ENCODE assay signal across 18 cellular contexts in the genomic region with DNA sequence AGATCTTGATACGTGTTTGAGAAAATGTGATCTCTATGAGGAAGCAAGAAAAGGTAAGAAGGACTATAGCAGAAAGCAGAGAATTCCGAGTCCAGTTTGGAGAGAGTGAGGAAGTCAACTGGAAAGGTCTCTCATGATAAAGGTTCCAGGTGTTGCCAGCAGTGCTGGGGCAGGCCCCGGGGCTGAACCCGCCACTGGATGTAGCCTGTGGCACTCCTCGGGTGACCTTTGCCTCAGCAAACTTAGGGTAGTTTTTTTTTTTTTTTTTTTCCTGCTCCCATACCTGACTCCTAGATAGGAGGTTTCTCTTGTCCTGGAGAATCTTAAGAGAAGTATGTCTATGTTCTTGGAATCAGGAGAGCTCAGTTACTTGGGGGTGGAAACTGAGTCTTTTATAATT.
A peak's percentile ranks its signal among the peaks of the same experiment; 100 is the strongest.
DNase-seq lines count a peak whose midpoint lies in the region; ATAC-seq and TF ChIP-seq lines count a peak whose summit lies in the region.
"Had no signal": no experiment of that assay in that cellular context is flagged by ENCODE, and none has a peak within 500 bp of the region (broad histone marks: within the 10 kb centered on the region; RNA-seq: fewer than 3 reads in every experiment).

No MANE protein-coding gene starts in this region.

- no peaks in the 10 kb centered on the region for H3F3A ChIP-seq in GM23338 (replicated peaks; ENCODE audit: low read depth)

- peaks cover 28% of the 10 kb centered on the region for H3K4me1 Mint-ChIP-seq in GM23338
- H3K4me1 Mint-ChIP-seq in nephron progenitor cell: peaks cover 42% of the 10 kb centered on the region

- H3K27me3 ChIP-seq in GM23338 (ENCODE audit: insufficient read depth) (no peaks in the 10 kb centered on the region), hepatocyte (no peaks in the 10 kb centered on the region)

- H3K4me1 ChIP-seq in GM23338 (ENCODE audit: insufficient read depth): peaks cover 4% of the 10 kb centered on the region; the same call in 1 of the 2 replicates
- no peaks in the 10 kb centered on the region for H3K4me1 ChIP-seq in OCI-LY7 (ENCODE audit: insufficient read depth, low read length, poor library complexity, severe bottlenecking)
- peaks cover 10% of the 10 kb centered on the region for H3K4me1 ChIP-seq in hepatocyte (ENCODE audit: insufficient read depth)

- intact Hi-C loops in OCI-LY7 (cut with micrococcal nuclease; ENCODE audit: unreplicated experiment): no loop called here

- 67% methylated on average over 5 of the region's 5 CpGs for WGBS in hepatocyte (ENCODE audit: low lambda C conversion rate, missing lambda C conversion rate)

- H3K9me3 Mint-ChIP-seq in GM23338 (no peaks in the 10 kb centered on the region), nephron progenitor cell (no peaks in the 10 kb centered on the region)
- H3K9me3 Mint-ChIP-seq: CD14-positive monocyte had no signal

- CTCF ChIA-PET in OCI-LY7 (lab: Charles Lee; ENCODE audit: unreplicated experiment): no interaction called here

- no peak overlapping the region for H2AFZ ChIP-seq in GM23338
- no peak overlapping the region for H2AFZ ChIP-seq in OCI-LY7 (ENCODE audit: low read length)
- no peak overlapping the region for H2AFZ ChIP-seq in hepatocyte

- H3K27ac ChIP-seq in GM23338 (ENCODE audit: low read depth) (no peak overlapping the region), OCI-LY7 (ENCODE audit: low read depth, low read length, poor library complexity, severe bottlenecking) (no peak overlapping the region), hepatocyte (peak overlapping the region; percentile 9)

- H3K27me3 Mint-ChIP-seq in GM23338 (ENCODE audit: insufficient read depth, low read depth, poor library complexity) (peaks cover 2% of the 10 kb centered on the region), nephron progenitor cell (ENCODE audit: low read depth, poor library complexity) (no peaks in the 10 kb centered on the region)

- H3K4me3 ChIP-seq in GM23338: no peak overlapping the region
- H3K4me3 ChIP-seq in OCI-LY7 (ENCODE audit: low read depth, low read length, poor library complexity, severe bottlenecking): no peak overlapping the region
- no peak overlapping the region for H3K4me3 ChIP-seq in hepatocyte

- H4K20me1 ChIP-seq in GM23338 (replicated peaks; ENCODE audit: insufficient read depth) (no peaks in the 10 kb centered on the region), OCI-LY7 (ENCODE audit: insufficient read depth, low read length) (no peaks in the 10 kb centered on the region), hepatocyte (ENCODE audit: insufficient read depth, poor library complexity, severe bottlenecking) (no peaks in the 10 kb centered on the region)

- H3K9me2 ChIP-seq in GM23338 (ENCODE audit: insufficient read depth) (no peaks in the 10 kb centered on the region), OCI-LY7 (ENCODE audit: insufficient read depth, low read length) (no peaks in the 10 kb centered on the region), hepatocyte (replicated peaks; ENCODE audit: insufficient read depth) (no peaks in the 10 kb centered on the region)

- TF ChIP-seq CTCF in GM23338 (conservative IDR thresholded peaks at IDR 0.05; ENCODE audit: low read depth in 2 of 2) (no peak), OCI-LY7 (conservative IDR thresholded peaks at IDR 0.05; ENCODE audit: low read length) (no peak), hepatocyte (IDR thresholded peaks at IDR 0.05; ENCODE audit: poor library complexity) (no peak), nephron progenitor cell (IDR thresholded peaks at IDR 0.05) (no peak)

- POLR2A ChIA-PET in OCI-LY7 (lab: Charles Lee): interaction anchor here (0.6 kb wide), 1 partner anchor 55 kb away, joined by 4 read pairs; no protein-coding TSS in a partner anchor

- H3K4me2 ChIP-seq in GM23338 (no peak overlapping the region), OCI-LY7 (ENCODE audit: low read length) (no peak overlapping the region), hepatocyte (peak overlapping the region; percentile 12)

- TSS peak; percentile 11 for BruUV-seq in OCI-LY7 (replicated peaks; lab: Mats Ljungman, UMichigan)

- no peaks in the 10 kb centered on the region for H3K9me3 ChIP-seq in OCI-LY7 (ENCODE audit: low read length)
- no peaks in the 10 kb centered on the region for H3K9me3 ChIP-seq in hepatocyte (ENCODE audit: low read depth)

- peak overlapping the region; percentile 2; the same call in 1 of the 2 replicates for H3K27ac Mint-ChIP-seq in GM23338
- peak overlapping the region; percentile 50 for H3K27ac Mint-ChIP-seq in nephron progenitor cell

- H3K79me2 ChIP-seq in GM23338 (replicated peaks; ENCODE audit: insufficient read depth) (no peaks in the 10 kb centered on the region), OCI-LY7 (ENCODE audit: insufficient read depth, low read depth, low read length) (no peaks in the 10 kb centered on the region), hepatocyte (no peaks in the 10 kb centered on the region)

- H3K36me3 ChIP-seq in GM23338 (ENCODE audit: insufficient read depth) (no peaks in the 10 kb centered on the region), OCI-LY7 (ENCODE audit: insufficient read depth, low read length) (peaks cover 20% of the 10 kb centered on the region; the same call in 1 of the 2 replicates), hepatocyte (replicated peaks; ENCODE audit: insufficient read depth, low read depth) (no peaks in the 10 kb centered on the region)

- no peak for ATAC-seq in GM23338
- ATAC-seq: Right ventricle myocardium inferior had no signal

- DNase-seq in GM23338 (ENCODE audit: low spot score) (no peak), OCI-LY7 (ENCODE audit: low spot score) (no peak), hepatocyte (ENCODE audit: low spot score) (no peak), nephron progenitor cell (no peak), superior temporal gyrus (ENCODE audit: extremely low spot score) (no peak), NCI-H345 treated with DMSO at 0.1 percent for 48 hours (lab: John Stamatoyannopoulos, UW; ENCODE audit: unreplicated experiment) (no peak)
- DNase-seq in activated CD8-positive, alpha-beta memory T cell treated with anti-CD3 and anti-CD28 coated beads for 24 hours: no peak
- DNase-seq: ACHN, AML-193, DMS153, GOT3, NCI-H1048, NCI-H1436 treated with DMSO at 0.1 percent for 48 hours, NCI-H2029 treated with DMSO at 0.1 percent for 48 hours, NCI-H510A, NCI-H774 had no signal

- H3K36me3 Mint-ChIP-seq in GM23338 (ENCODE audit: low read depth) (no peaks in the 10 kb centered on the region), nephron progenitor cell (ENCODE audit: low read depth) (peaks cover 52% of the 10 kb centered on the region)

- H3K4me3 Mint-ChIP-seq in GM23338 (no peak overlapping the region), nephron progenitor cell (no peak overlapping the region)
- H3K4me3 Mint-ChIP-seq: CD14-positive monocyte had no signal

TF ChIP-seq in GM23338, 12 proteins besides CTCF, POLR2A, EP300 and RAD21 (continues in another document):
- no peak for TF ChIP-seq ZNF114 (CRISPR knock-in tag; IDR thresholded peaks at IDR 0.05)
- TF ChIP-seq, protein P1, sequence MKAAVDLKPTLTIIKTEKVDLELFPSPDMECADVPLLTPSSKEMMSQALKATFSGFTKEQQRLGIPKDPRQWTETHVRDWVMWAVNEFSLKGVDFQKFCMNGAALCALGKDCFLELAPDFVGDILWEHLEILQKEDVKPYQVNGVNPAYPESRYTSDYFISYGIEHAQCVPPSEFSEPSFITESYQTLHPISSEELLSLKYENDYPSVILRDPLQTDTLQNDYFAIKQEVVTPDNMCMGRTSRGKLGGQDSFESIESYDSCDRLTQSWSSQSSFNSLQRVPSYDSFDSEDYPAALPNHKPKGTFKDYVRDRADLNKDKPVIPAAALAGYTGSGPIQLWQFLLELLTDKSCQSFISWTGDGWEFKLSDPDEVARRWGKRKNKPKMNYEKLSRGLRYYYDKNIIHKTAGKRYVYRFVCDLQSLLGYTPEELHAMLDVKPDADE (IDR thresholded peaks at IDR 0.05): no peak
- TF ChIP-seq EZH2phosphoT487 (IDR thresholded peaks at IDR 0.05; ENCODE audit: unreplicated experiment): no peak
- TF ChIP-seq CREB1 (CRISPR knock-in tag; IDR thresholded peaks at IDR 0.05; ENCODE audit: low read depth): no peak
- no peak for TF ChIP-seq NANOG (IDR thresholded peaks at IDR 0.05; ENCODE audit: borderline replicate concordance)
- TF ChIP-seq JUNB (IDR thresholded peaks at IDR 0.05; ENCODE audit: unreplicated experiment): no peak
